In genomic region chr1:83998599-83999315, GRCh38 we compare ENCODE assay signal across 8 cellular contexts. TPM values are rescaled to one million over a fixed set of nuclear protein-coding genes. Genes with fewer than 3 reads are reported as not detected.
DNase-seq lines count a peak whose midpoint lies in the region; ATAC-seq and TF ChIP-seq lines count a peak whose summit lies in the region.

Gene TTLL7, minus strand, starts transcription at chr1:83999132. Its CDS starts 46,921 bp downstream, at chr1:83952211.

- intact Hi-C loops in A673 (cut with micrococcal nuclease; ENCODE audit: unreplicated experiment), result no loop called here

- H3K27me3 ChIP-seq in A673 (replicated peaks; ENCODE audit: insufficient read depth, low read depth, low read length, poor library complexity) (no peaks in the 10 kb centered on the region), duodenal mucosa (ENCODE audit: control insufficient read depth in 1 of 2, insufficient read depth in 2 of 2, low read length in 2 of 2) (peaks cover 9 to 31% of the 10 kb centered on the region in 2 donors)

- peak within 1 kb of the TSS; percentile 37 to 63 for H3K9ac ChIP-seq in duodenal mucosa (ENCODE audit: low read depth in 1 of 2, low read length in 2 of 2)

- POLR2A ChIA-PET in A673 (lab: Charles Lee; ENCODE audit: low non-redundant PET), result interaction anchor here (0.6 kb wide), 1 partner anchor 8 kb away, joined by 3 read pairs; no protein-coding TSS in a partner anchor

- H3K9me3 ChIP-seq in A673 (ENCODE audit: low read depth, low read length, poor library complexity, severe bottlenecking) (no peaks in the 10 kb centered on the region), duodenal mucosa (ENCODE audit: control insufficient read depth in 1 of 2, low read length in 2 of 2) (no peaks in the 10 kb centered on the region)

- ATAC-seq in GM18909 (IDR thresholded peaks at IDR 0.05; ENCODE audit: poor library complexity, unreplicated experiment) (peak; percentile 92), HG03135 (IDR thresholded peaks at IDR 0.05; ENCODE audit: unreplicated experiment) (peak; percentile 87)

- no peaks in the 10 kb centered on the region for H3K36me3 ChIP-seq in A673 (ENCODE audit: insufficient read depth, low read length, poor library complexity, severe bottlenecking)
- H3K36me3 ChIP-seq in duodenal mucosa (ENCODE audit: control insufficient read depth in 1 of 2, insufficient read depth in 2 of 2, low read length in 2 of 2), result no peaks in the 10 kb centered on the region

- no TSS peak for BruUV-seq in A673 (replicated peaks; lab: Mats Ljungman, UMichigan)

- peak; percentile 86 for DNase-seq in A673 (ENCODE audit: low spot score)
- DNase-seq in NCI-H345 treated with DMSO at 0.1 percent for 48 hours (lab: John Stamatoyannopoulos, UW; ENCODE audit: unreplicated experiment), result peak; percentile 75
- DNase-seq in activated CD4-positive, alpha-beta T cell treated with anti-CD3 and anti-CD28 coated beads, Interleukin-2, amount 50 U/mL, for 1 hour, result peak; percentile 31
- DNase-seq in lung microvascular endothelial cell (ENCODE audit: low read depth in 2 of 2), result peak; percentile 73 to 76
- DNase-seq in stimulated activated CD4-positive, alpha-beta T cell treated with anti-CD3 and anti-CD28 coated beads, TNF-alpha, amount 100 ng/mL, for 24 hours (ENCODE audit: low read depth in 3 of 3), result peak in 2 of 3 experiments; percentile 27 to 60

- CTCF ChIA-PET in A673 (lab: Charles Lee), result no interaction called here

- no peak for TF ChIP-seq CTCF in A673 (conservative IDR thresholded peaks at IDR 0.05; ENCODE audit: low read depth, low read length)

- H3K4me1 ChIP-seq in A673 (ENCODE audit: insufficient read depth, low read length, poor library complexity, severe bottlenecking) (peaks cover 27% of the 10 kb centered on the region), duodenal mucosa (ENCODE audit: control insufficient read depth in 1 of 2, insufficient read depth in 2 of 2, low read length in 2 of 2) (peaks cover 0 to 3% of the 10 kb centered on the region in 2 donors)

- H3K4me3 ChIP-seq in A673 (ENCODE audit: low read depth, low read length, poor library complexity, severe bottlenecking) (peak within 1 kb of the TSS; percentile 62), duodenal mucosa (ENCODE audit: low read depth in 1 of 2, low read length in 2 of 2) (peak within 1 kb of the TSS; percentile 69 to 74)

- peak within 1 kb of the TSS; percentile 95 for H3K27ac ChIP-seq in A673 (ENCODE audit: low read depth, low read length, poor library complexity, severe bottlenecking)
- H3K27ac ChIP-seq in duodenal mucosa (ENCODE audit: low read depth, low read length), result peak within 1 kb of the TSS; percentile 49

RNA-seq across cellular contexts. Expression of gene TTLL7, which starts in this region (rescaled TPM):
- total RNA-seq in A673 (2021), result 29.9 and 34.2 TPM in 2 replicates
- total RNA-seq in lung microvascular endothelial cell, result 0.40 and 0.65 TPM in 2 replicates

Comparison
In these comparisons a context has a peak if more than half of its experiments do, and no peak if none do; other contexts are left out.
1. Peak in every context shown above with its lines: DNase-seq, ATAC-seq, H3K4me3 ChIP-seq and H3K27ac ChIP-seq.
2. RNA of gene TTLL7 (total RNA-seq): 29.9 to 34.2 TPM in A673; 0.40 to 0.65 TPM in lung microvascular endothelial cell; every median in the first group is over 10 times any median in the second.
3. Peak in DNase-seq in lung microvascular endothelial cell; RNA of the gene not detected or under 1 TPM.
4. DNase-seq: peak in every context shown above with its lines; median percentile 86 in A673; 75 in NCI-H345 treated with DMSO at 0.1 percent for 48 hours; 74 in lung microvascular endothelial cell; 44 in stimulated activated CD4-positive, alpha-beta T cell treated with anti-CD3 and anti-CD28 coated beads, TNF-alpha, amount 100 ng/mL, for 24 hours; 31 in activated CD4-positive, alpha-beta T cell treated with anti-CD3 and anti-CD28 coated beads, Interleukin-2, amount 50 U/mL, for 1 hour.